2 cellular contexts compared by ENCODE assay signal in the genomic region with DNA sequence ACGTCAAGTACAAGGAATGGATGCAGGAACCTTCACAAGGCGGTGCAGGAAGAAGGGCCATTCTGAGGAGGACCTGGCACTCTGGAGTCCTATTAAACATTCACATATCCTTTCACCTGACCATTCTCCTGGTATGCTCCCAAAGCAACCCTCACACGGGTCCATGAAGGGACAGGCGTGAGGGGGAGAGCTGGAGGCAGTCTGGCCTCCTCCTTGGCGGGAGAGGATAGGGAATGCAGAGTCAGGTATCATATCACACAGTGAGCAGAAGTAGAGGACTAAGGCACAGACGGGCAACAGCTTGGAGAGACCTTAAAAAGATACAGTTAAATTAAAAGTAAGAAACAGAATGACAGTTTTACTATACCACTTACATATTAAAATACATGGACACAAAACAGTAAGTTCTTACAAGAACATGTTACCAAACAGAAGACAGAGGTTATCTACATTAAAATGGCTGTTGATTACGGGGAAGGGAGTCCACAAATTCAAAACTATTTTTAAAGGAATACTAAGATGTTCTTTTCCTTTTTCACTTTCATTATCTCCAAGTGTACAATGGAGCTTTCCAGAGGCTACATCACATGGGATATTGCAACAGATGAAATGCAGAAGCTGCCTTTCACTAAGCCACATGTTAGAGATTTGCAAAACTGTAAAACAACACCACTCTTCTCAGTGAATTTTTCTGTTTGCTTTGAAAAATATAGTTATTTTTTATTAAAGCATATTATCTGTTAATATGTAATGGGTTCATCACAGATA.
TF ChIP-seq lines count a peak whose summit lies in the region.

No MANE protein-coding gene starts in this region.

TF ChIP-seq in liver, 16 proteins besides CTCF, POLR2A, EP300 and RAD21 (continued from another document):
- TF ChIP-seq, protein P1, sequence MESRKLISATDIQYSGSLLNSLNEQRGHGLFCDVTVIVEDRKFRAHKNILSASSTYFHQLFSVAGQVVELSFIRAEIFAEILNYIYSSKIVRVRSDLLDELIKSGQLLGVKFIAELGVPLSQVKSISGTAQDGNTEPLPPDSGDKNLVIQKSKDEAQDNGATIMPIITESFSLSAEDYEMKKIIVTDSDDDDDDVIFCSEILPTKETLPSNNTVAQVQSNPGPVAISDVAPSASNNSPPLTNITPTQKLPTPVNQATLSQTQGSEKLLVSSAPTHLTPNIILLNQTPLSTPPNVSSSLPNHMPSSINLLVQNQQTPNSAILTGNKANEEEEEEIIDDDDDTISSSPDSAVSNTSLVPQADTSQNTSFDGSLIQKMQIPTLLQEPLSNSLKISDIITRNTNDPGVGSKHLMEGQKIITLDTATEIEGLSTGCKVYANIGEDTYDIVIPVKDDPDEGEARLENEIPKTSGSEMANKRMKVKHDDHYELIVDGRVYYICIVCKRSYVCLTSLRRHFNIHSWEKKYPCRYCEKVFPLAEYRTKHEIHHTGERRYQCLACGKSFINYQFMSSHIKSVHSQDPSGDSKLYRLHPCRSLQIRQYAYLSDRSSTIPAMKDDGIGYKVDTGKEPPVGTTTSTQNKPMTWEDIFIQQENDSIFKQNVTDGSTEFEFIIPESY (IDR thresholded peaks at IDR 0.05): no peak
- TF ChIP-seq, protein P2, sequence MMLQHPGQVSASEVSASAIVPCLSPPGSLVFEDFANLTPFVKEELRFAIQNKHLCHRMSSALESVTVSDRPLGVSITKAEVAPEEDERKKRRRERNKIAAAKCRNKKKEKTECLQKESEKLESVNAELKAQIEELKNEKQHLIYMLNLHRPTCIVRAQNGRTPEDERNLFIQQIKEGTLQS (IDR thresholded peaks at IDR 0.05): no peak
- TF ChIP-seq YY1 (IDR thresholded peaks at IDR 0.05) (no peak), TAF1 (conservative IDR thresholded peaks at IDR 0.05) (no peak), RXRA (IDR thresholded peaks at IDR 0.05) (no peak), HNF4G (IDR thresholded peaks at IDR 0.05) (no peak)
- TF ChIP-seq, protein P3, sequence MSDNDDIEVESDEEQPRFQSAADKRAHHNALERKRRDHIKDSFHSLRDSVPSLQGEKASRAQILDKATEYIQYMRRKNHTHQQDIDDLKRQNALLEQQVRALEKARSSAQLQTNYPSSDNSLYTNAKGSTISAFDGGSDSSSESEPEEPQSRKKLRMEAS (IDR thresholded peaks at IDR 0.05): no peak

TF ChIP-seq in HepG2, 621 proteins besides CTCF, POLR2A, EP300 and RAD21 (continued from another document):
- TF ChIP-seq, protein P4, sequence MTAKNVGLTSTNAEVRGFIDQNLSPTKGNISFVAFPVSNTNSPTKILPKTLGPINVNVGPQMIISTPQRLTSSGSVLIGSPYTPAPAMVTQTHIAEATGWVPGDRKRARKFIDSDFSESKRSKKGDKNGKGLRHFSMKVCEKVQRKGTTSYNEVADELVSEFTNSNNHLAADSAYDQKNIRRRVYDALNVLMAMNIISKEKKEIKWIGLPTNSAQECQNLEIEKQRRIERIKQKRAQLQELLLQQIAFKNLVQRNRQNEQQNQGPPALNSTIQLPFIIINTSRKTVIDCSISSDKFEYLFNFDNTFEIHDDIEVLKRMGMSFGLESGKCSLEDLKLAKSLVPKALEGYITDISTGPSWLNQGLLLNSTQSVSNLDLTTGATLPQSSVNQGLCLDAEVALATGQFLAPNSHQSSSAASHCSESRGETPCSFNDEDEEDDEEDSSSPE (CRISPR knock-in tag; IDR thresholded peaks at IDR 0.05): no peak
- TF ChIP-seq, protein P5, sequence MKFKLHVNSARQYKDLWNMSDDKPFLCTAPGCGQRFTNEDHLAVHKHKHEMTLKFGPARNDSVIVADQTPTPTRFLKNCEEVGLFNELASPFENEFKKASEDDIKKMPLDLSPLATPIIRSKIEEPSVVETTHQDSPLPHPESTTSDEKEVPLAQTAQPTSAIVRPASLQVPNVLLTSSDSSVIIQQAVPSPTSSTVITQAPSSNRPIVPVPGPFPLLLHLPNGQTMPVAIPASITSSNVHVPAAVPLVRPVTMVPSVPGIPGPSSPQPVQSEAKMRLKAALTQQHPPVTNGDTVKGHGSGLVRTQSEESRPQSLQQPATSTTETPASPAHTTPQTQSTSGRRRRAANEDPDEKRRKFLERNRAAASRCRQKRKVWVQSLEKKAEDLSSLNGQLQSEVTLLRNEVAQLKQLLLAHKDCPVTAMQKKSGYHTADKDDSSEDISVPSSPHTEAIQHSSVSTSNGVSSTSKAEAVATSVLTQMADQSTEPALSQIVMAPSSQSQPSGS (CRISPR knock-in tag; IDR thresholded peaks at IDR 0.05): no peak
- TF ChIP-seq, protein P6, sequence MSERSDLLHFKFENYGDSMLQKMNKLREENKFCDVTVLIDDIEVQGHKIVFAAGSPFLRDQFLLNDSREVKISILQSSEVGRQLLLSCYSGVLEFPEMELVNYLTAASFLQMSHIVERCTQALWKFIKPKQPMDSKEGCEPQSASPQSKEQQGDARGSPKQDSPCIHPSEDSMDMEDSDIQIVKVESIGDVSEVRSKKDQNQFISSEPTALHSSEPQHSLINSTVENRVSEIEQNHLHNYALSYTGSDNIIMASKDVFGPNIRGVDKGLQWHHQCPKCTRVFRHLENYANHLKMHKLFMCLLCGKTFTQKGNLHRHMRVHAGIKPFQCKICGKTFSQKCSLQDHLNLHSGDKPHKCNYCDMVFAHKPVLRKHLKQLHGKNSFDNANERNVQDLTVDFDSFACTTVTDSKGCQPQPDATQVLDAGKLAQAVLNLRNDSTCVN (CRISPR knock-in tag; IDR thresholded peaks at IDR 0.05; ENCODE audit: borderline replicate concordance): no peak
- TF ChIP-seq ATF1 (CRISPR knock-in tag; IDR thresholded peaks at IDR 0.05): no peak
- TF ChIP-seq AKAP8 (CRISPR knock-in tag; IDR thresholded peaks at IDR 0.05): no peak
- TF ChIP-seq, protein P7, sequence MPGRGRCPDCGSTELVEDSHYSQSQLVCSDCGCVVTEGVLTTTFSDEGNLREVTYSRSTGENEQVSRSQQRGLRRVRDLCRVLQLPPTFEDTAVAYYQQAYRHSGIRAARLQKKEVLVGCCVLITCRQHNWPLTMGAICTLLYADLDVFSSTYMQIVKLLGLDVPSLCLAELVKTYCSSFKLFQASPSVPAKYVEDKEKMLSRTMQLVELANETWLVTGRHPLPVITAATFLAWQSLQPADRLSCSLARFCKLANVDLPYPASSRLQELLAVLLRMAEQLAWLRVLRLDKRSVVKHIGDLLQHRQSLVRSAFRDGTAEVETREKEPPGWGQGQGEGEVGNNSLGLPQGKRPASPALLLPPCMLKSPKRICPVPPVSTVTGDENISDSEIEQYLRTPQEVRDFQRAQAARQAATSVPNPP (CRISPR knock-in tag; IDR thresholded peaks at IDR 0.05): no peak
- TF ChIP-seq NR3C1 (CRISPR knock-in tag; IDR thresholded peaks at IDR 0.05): no peak
- TF ChIP-seq, protein P8, sequence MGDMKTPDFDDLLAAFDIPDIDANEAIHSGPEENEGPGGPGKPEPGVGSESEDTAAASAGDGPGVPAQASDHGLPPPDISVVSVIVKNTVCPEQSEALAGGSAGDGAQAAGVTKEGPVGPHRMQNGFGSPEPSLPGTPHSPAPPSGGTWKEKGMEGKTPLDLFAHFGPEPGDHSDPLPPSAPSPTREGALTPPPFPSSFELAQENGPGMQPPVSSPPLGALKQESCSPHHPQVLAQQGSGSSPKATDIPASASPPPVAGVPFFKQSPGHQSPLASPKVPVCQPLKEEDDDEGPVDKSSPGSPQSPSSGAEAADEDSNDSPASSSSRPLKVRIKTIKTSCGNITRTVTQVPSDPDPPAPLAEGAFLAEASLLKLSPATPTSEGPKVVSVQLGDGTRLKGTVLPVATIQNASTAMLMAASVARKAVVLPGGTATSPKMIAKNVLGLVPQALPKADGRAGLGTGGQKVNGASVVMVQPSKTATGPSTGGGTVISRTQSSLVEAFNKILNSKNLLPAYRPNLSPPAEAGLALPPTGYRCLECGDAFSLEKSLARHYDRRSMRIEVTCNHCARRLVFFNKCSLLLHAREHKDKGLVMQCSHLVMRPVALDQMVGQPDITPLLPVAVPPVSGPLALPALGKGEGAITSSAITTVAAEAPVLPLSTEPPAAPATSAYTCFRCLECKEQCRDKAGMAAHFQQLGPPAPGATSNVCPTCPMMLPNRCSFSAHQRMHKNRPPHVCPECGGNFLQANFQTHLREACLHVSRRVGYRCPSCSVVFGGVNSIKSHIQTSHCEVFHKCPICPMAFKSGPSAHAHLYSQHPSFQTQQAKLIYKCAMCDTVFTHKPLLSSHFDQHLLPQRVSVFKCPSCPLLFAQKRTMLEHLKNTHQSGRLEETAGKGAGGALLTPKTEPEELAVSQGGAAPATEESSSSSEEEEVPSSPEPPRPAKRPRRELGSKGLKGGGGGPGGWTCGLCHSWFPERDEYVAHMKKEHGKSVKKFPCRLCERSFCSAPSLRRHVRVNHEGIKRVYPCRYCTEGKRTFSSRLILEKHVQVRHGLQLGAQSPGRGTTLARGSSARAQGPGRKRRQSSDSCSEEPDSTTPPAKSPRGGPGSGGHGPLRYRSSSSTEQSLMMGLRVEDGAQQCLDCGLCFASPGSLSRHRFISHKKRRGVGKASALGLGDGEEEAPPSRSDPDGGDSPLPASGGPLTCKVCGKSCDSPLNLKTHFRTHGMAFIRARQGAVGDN (CRISPR knock-in tag; IDR thresholded peaks at IDR 0.05): no peak
- TF ChIP-seq, protein P9, sequence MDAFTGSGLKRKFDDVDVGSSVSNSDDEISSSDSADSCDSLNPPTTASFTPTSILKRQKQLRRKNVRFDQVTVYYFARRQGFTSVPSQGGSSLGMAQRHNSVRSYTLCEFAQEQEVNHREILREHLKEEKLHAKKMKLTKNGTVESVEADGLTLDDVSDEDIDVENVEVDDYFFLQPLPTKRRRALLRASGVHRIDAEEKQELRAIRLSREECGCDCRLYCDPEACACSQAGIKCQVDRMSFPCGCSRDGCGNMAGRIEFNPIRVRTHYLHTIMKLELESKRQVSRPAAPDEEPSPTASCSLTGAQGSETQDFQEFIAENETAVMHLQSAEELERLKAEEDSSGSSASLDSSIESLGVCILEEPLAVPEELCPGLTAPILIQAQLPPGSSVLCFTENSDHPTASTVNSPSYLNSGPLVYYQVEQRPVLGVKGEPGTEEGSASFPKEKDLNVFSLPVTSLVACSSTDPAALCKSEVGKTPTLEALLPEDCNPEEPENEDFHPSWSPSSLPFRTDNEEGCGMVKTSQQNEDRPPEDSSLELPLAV (CRISPR knock-in tag; conservative IDR thresholded peaks at IDR 0.05; ENCODE audit: low read depth): no peak
TF ChIP-seq in HepG2: peak in this region for 0.
